20 cellular contexts compared by ENCODE assay signal in genomic region chr12:41739066-41739465, GRCh38.
"Had no signal": no experiment of that assay in that cellular context is flagged by ENCODE, and none has a peak within 500 bp of the region (broad histone marks: within the 10 kb centered on the region; RNA-seq: fewer than 3 reads in every experiment).

No MANE protein-coding gene starts in this region.

- H3K4me3 ChIP-seq: adrenal gland, PC-9, SK-N-MC had no signal

- H3K27me3 Mint-ChIP-seq: activated naive CD8-positive, alpha-beta T cell treated with anti-CD3 and anti-CD28 coated beads, Interleukin-2, amount 10 ng/mL, durations not matched to agents 7 days and 5 days had no signal

- H3K4me1 ChIP-seq: adrenal gland had no signal

- H3K4me1 Mint-ChIP-seq: activated naive CD8-positive, alpha-beta T cell treated with anti-CD3 and anti-CD28 coated beads, Interleukin-2, amount 10 ng/mL, durations not matched to agents 7 days and 5 days had no signal

- DNase-seq: activated CD4-positive, alpha-beta T cell treated with anti-CD3 and anti-CD28 coated beads for 4 hours; activated CD4-positive, alpha-beta T cell treated with anti-CD3 and anti-CD28 coated beads, Interleukin-2, amount 50 U/mL, for 4 hours; activated CD8-positive, alpha-beta memory T cell treated with anti-CD3 and anti-CD28 coated beads, Interleukin-2, amount 50 U/mL, for 48 hours; activated CD8-positive, alpha-beta T cell treated with anti-CD3 and anti-CD28 coated beads, Interleukin-2, amount 10 ng/mL, durations not matched to agents 7 days and 5 days; activated naive CD4-positive, alpha-beta T cell treated with anti-CD3 and anti-CD28 coated beads, Interleukin-2, amount 50 U/mL, for 16 hours; activated naive CD8-positive, alpha-beta T cell treated with anti-CD3 and anti-CD28 coated beads, Interleukin-2, amount 10 ng/mL, durations not matched to agents 7 days and 5 days; activated T-cell treated with anti-CD3 and anti-CD28 coated beads, Interleukin-2, amount 50 U/mL, for 1 hour; adrenal gland; anterior cingulate cortex; central memory CD4-positive, alpha-beta T cell; MM.1S; NCI-H1105; NCI-H1436; NCI-H187; NCI-H2081; NCI-H446; NCI-H524; PC-9 had no signal

- H3K36me3 Mint-ChIP-seq: activated naive CD8-positive, alpha-beta T cell treated with anti-CD3 and anti-CD28 coated beads, Interleukin-2, amount 10 ng/mL, durations not matched to agents 7 days and 5 days had no signal

- H3K27ac ChIP-seq: adrenal gland, PC-9, SK-N-MC had no signal

- H3K27me3 ChIP-seq: adrenal gland had no signal

- H3K4me3 Mint-ChIP-seq: activated CD8-positive, alpha-beta T cell treated with anti-CD3 and anti-CD28 coated beads, Interleukin-2, amount 10 ng/mL, durations not matched to agents 7 days and 5 days; activated naive CD8-positive, alpha-beta T cell treated with anti-CD3 and anti-CD28 coated beads, Interleukin-2, amount 10 ng/mL, durations not matched to agents 7 days and 5 days; T-helper 2 cell treated with Interferon-gamma antibody and Interleukin-4, amounts not matched to agents 5 μg/mL and 100 μg/mL, for 36 hours had no signal

- H3K27ac Mint-ChIP-seq: activated CD8-positive, alpha-beta T cell treated with anti-CD3 and anti-CD28 coated beads, Interleukin-2, amount 10 ng/mL, durations not matched to agents 7 days and 5 days; activated naive CD8-positive, alpha-beta T cell treated with anti-CD3 and anti-CD28 coated beads, Interleukin-2, amount 10 ng/mL, durations not matched to agents 7 days and 5 days; T-helper 2 cell treated with Interferon-gamma antibody and Interleukin-4, amounts not matched to agents 5 μg/mL and 100 μg/mL, for 36 hours had no signal

- H3K9me3 ChIP-seq: adrenal gland had no signal

- H3K9me3 Mint-ChIP-seq: activated naive CD8-positive, alpha-beta T cell treated with anti-CD3 and anti-CD28 coated beads, Interleukin-2, amount 10 ng/mL, durations not matched to agents 7 days and 5 days; T-helper 2 cell treated with Interferon-gamma antibody and Interleukin-4, amounts not matched to agents 5 μg/mL and 100 μg/mL, for 36 hours had no signal

- H3K36me3 ChIP-seq: adrenal gland had no signal
